In genomic region chr21:45055861-45056260, GRCh38 we compare ENCODE assay signal across 20 cellular contexts. TPM values are rescaled to one million over a fixed set of nuclear protein-coding genes. Genes with fewer than 3 reads are reported as not detected.
A peak's percentile ranks its signal among the peaks of the same experiment; 100 is the strongest.
DNase-seq lines count a peak whose midpoint lies in the region; ATAC-seq and TF ChIP-seq lines count a peak whose summit lies in the region.
"Had no signal": no experiment of that assay in that cellular context is flagged by ENCODE, and none has a peak within 500 bp of the region (broad histone marks: within the 10 kb centered on the region; RNA-seq: fewer than 3 reads in every experiment).

No MANE protein-coding gene starts in this region.

- H3K4me1 Mint-ChIP-seq in activated CD8-positive, alpha-beta T cell treated with anti-CD3 and anti-CD28 coated beads for 36 hours (ENCODE audit: low read depth): no peaks in the 10 kb centered on the region
- H3K4me1 Mint-ChIP-seq: CD14-positive monocyte had no signal

- H3K4me3 ChIP-seq in Karpas-422 (ENCODE audit: low read length) (no peak overlapping the region), osteoblast (ENCODE audit: insufficient read depth, low read length) (peak overlapping the region; percentile 27)
- H3K4me3 ChIP-seq: thyroid gland had no signal

- CTCF ChIA-PET in activated CD8-positive, alpha-beta T cell treated with anti-CD3 and anti-CD28 coated beads for 36 hours (lab: Charles Lee): interaction anchor here (1.0 kb wide), 2 partner anchors 14 to 43 kb away, joined by 3 read pairs; no protein-coding TSS in a partner anchor

- H3K36me3 ChIP-seq in Karpas-422 (ENCODE audit: insufficient read depth, low read length) (no peaks in the 10 kb centered on the region), osteoblast (ENCODE audit: insufficient read depth, low read length) (no peaks in the 10 kb centered on the region)
- H3K36me3 ChIP-seq: thyroid gland had no signal

- no peaks in the 10 kb centered on the region for H3K79me2 ChIP-seq in Karpas-422 (ENCODE audit: low read length)
- no peaks in the 10 kb centered on the region for H3K79me2 ChIP-seq in osteoblast (ENCODE audit: insufficient read depth, low read length)

- H3K4me1 ChIP-seq in Karpas-422 (ENCODE audit: low read length) (peaks cover 9% of the 10 kb centered on the region), osteoblast (ENCODE audit: insufficient read depth, low read length) (peaks cover 22% of the 10 kb centered on the region)
- H3K4me1 ChIP-seq: thyroid gland had no signal

- H3K4me2 ChIP-seq in Karpas-422 (ENCODE audit: low read depth, low read length, poor library complexity, severe bottlenecking): peak overlapping the region; percentile 24
- peak overlapping the region; percentile 58 for H3K4me2 ChIP-seq in osteoblast (ENCODE audit: insufficient read depth, low read length)
- H3K4me2 ChIP-seq: KMS-11 had no signal

- no peaks in the 10 kb centered on the region for H3K27me3 ChIP-seq in Karpas-422 (ENCODE audit: low read length)
- peaks cover 3% of the 10 kb centered on the region for H3K27me3 ChIP-seq in osteoblast (ENCODE audit: insufficient read depth, low read length)
- H3K27me3 ChIP-seq: thyroid gland had no signal

- peaks cover 14% of the 10 kb centered on the region for H3K27me3 Mint-ChIP-seq in activated CD8-positive, alpha-beta T cell treated with anti-CD3 and anti-CD28 coated beads for 36 hours

- no peak for ATAC-seq in activated CD8-positive, alpha-beta T cell treated with anti-CD3 and anti-CD28 coated beads for 36 hours

- H3K27ac ChIP-seq in Karpas-422 (ENCODE audit: low read length): no peak overlapping the region
- no peak overlapping the region for H3K27ac ChIP-seq in osteoblast (ENCODE audit: low read depth, low read length)
- H3K27ac ChIP-seq: HL-60, KMS-11, thyroid gland had no signal

- no peak overlapping the region for H3K4me3 Mint-ChIP-seq in activated CD8-positive, alpha-beta T cell treated with anti-CD3 and anti-CD28 coated beads for 36 hours
- H3K4me3 Mint-ChIP-seq: mesothelial cell of epicardium had no signal

- no peak overlapping the region for H3K27ac Mint-ChIP-seq in activated CD8-positive, alpha-beta T cell treated with anti-CD3 and anti-CD28 coated beads for 36 hours
- H3K27ac Mint-ChIP-seq: CD14-positive monocyte, mesothelial cell of epicardium had no signal

- no peak overlapping the region for H2AFZ ChIP-seq in Karpas-422 (ENCODE audit: low read length)
- H2AFZ ChIP-seq in osteoblast (ENCODE audit: low read length): peak overlapping the region; percentile 71

- TF ChIP-seq CTCF in osteoblast (IDR thresholded peaks at IDR 0.05; ENCODE audit: extremely low read depth, low read depth, low read length): no peak
- no peak for TF ChIP-seq CTCF in activated CD8-positive, alpha-beta T cell treated with anti-CD3 and anti-CD28 coated beads for 36 hours (IDR thresholded peaks at IDR 0.05)

- H3K36me3 Mint-ChIP-seq in activated CD8-positive, alpha-beta T cell treated with anti-CD3 and anti-CD28 coated beads for 36 hours (ENCODE audit: low read depth): no peaks in the 10 kb centered on the region
- H3K36me3 Mint-ChIP-seq: CD14-positive monocyte, mesothelial cell of epicardium had no signal

- no peaks in the 10 kb centered on the region for H3K9me3 ChIP-seq in Karpas-422 (ENCODE audit: low read length)
- H3K9me3 ChIP-seq in osteoblast (ENCODE audit: low read depth, low read length): no peaks in the 10 kb centered on the region
- H3K9me3 ChIP-seq: thyroid gland had no signal

- POLR2A ChIA-PET in activated CD8-positive, alpha-beta T cell treated with anti-CD3 and anti-CD28 coated beads for 36 hours (lab: Charles Lee): no interaction called here

- no peaks in the 10 kb centered on the region for H4K20me1 ChIP-seq in Karpas-422 (ENCODE audit: insufficient read depth, low read depth, low read length)
- H4K20me1 ChIP-seq in osteoblast (ENCODE audit: insufficient read depth, low read length): no peaks in the 10 kb centered on the region

- H3K9me3 Mint-ChIP-seq in activated CD8-positive, alpha-beta T cell treated with anti-CD3 and anti-CD28 coated beads for 36 hours: no peaks in the 10 kb centered on the region
- H3K9me3 Mint-ChIP-seq: mesothelial cell of epicardium had no signal

- intact Hi-C loops in activated CD8-positive, alpha-beta T cell treated with anti-CD3 and anti-CD28 coated beads for 36 hours (cut with micrococcal nuclease): no loop called here

- peak; percentile 16 for DNase-seq in DMS79 treated with DMSO at 0.1 percent for 48 hours (lab: John Stamatoyannopoulos, UW)
- DNase-seq in Karpas-422: no peak
- DNase-seq in fibroblast of gingiva (ENCODE audit: low read depth): peak; percentile 58
- peak; percentile 96 for DNase-seq in osteoblast (ENCODE audit: insufficient read length, low spot score, missing footprints)
- no peak for DNase-seq in OCI-M1 (lab: John Stamatoyannopoulos, UW)
- no peak for DNase-seq in CD1c-positive myeloid dendritic cell (ENCODE audit: extremely low spot score)
- no peak for DNase-seq in activated CD8-positive, alpha-beta T cell treated with anti-CD3 and anti-CD28 coated beads for 36 hours
- DNase-seq in AML-193 (lab: John Stamatoyannopoulos, UW): no peak
- DNase-seq: activated CD4-positive, alpha-beta T cell treated with anti-CD3 and anti-CD28 coated beads for 1 hour; activated effector memory CD4-positive, alpha-beta T cell treated with anti-CD3 and anti-CD28 coated beads, Interleukin-2, amount 50 U/mL, for 16 hours; amniotic stem cell; DMS53; NCI-H446 treated with DMSO at 0.1 percent for 48 hours; SIG-M5; small intestine; thyroid gland had no signal

- no peak overlapping the region for H3K9ac ChIP-seq in Karpas-422 (ENCODE audit: low read length)
- H3K9ac ChIP-seq: KMS-11 had no signal

- no peaks in the 10 kb centered on the region for H3K9me2 ChIP-seq in Karpas-422 (replicated peaks; ENCODE audit: insufficient read depth, low read length)

RNA-seq across cellular contexts. Expression of gene ADARB1, which starts 18.5 kb away (rescaled TPM):
- 1.4 and 2.0 TPM in 2 replicates for total RNA-seq in Karpas-422 (2014; rRNA removed; shearing (Covaris generic); ENCODE audit: low replicate concordance)
- 19.5 and 28.9 TPM in 2 replicates for total RNA-seq in osteoblast
- total RNA-seq in activated CD8-positive, alpha-beta T cell treated with anti-CD3 and anti-CD28 coated beads for 36 hours: 10 to 100 TPM; 36.2 to 37.1 TPM

Comparison
In these comparisons a context has a peak if more than half of its experiments do, and no peak if none do; other contexts are left out.
1. DNase-seq: peak in DMS79 treated with DMSO at 0.1 percent for 48 hours (single experiment), fibroblast of gingiva (single experiment) and osteoblast (single experiment); none in Karpas-422 (single experiment), OCI-M1 (single experiment), CD1c-positive myeloid dendritic cell (single experiment), activated CD8-positive, alpha-beta T cell treated with anti-CD3 and anti-CD28 coated beads for 36 hours (single experiment) and AML-193 (0 of 2).